16 cellular contexts compared by ENCODE assay signal in the genomic region with DNA sequence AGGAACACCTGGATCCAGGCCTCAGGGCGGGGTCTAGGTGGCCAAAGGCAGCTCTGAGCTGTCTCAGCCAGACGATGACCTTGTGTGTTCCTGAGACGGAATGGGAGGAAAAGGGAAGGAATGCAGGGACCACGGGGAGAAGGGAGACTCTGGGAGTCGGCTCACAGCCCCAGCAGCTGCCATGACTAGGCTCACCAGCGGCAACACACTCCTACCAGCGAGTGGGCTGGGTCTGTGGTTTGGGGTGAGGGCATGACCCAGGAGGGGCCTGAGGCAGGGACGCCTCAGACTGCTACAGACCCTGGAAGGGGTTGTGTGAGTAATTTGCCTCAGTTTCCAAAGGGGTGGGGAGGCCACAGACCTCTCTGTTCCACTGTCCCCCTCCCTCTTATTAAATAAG.
"Had no signal": no experiment of that assay in that cellular context is flagged by ENCODE, and none has a peak within 500 bp of the region (broad histone marks: within the 10 kb centered on the region; RNA-seq: fewer than 3 reads in every experiment).

No MANE protein-coding gene starts in this region.

- H3K27ac ChIP-seq: heart left ventricle, pancreas, transverse colon, WERI-Rb-1 had no signal

- ATAC-seq: activated T-cell treated with anti-CD3 and anti-CD28 coated beads, Interleukin-2, amount 50 U/mL, for 72 hours; left colon; pancreas had no signal

- H3K4me1 ChIP-seq: pancreas, transverse colon had no signal

- DNase-seq: activated CD4-positive, alpha-beta memory T cell treated with anti-CD3 and anti-CD28 coated beads, Interleukin-2, amount 10 ng/mL, durations not matched to agents 7 days and 5 days; activated CD4-positive, alpha-beta T cell treated with anti-CD3 and anti-CD28 coated beads for 4 hours; activated gamma-delta T cell; activated T-cell treated with anti-CD3 and anti-CD28 coated beads, Interleukin-2, amount 50 U/mL, for 72 hours; dermis blood vessel endothelial cell; left colon; naive B cell; SK-N-SH; stimulated activated CD4-positive, alpha-beta T cell treated with anti-CD3 and anti-CD28 coated beads, Interleukin-2, amount 100 ng/mL, for 48 hours; stimulated activated naive CD4-positive, alpha-beta T cell; T-helper 1 cell; transverse colon; WERI-Rb-1 had no signal

- H3K36me3 ChIP-seq: heart left ventricle, pancreas, transverse colon, WERI-Rb-1 had no signal

- H3K4me3 ChIP-seq: heart left ventricle, lung, pancreas, transverse colon had no signal

- H3K27me3 ChIP-seq: heart left ventricle, pancreas, transverse colon had no signal

- H3K9me3 ChIP-seq: heart left ventricle, pancreas, SK-N-SH, transverse colon had no signal
